8 cellular contexts compared by ENCODE assay signal in genomic region chr1:40668769-40669525, GRCh38. TPM values are rescaled to one million over a fixed set of nuclear protein-coding genes. Genes with fewer than 3 reads are reported as not detected.
DNase-seq lines count a peak whose midpoint lies in the region; ATAC-seq and TF ChIP-seq lines count a peak whose summit lies in the region.

No MANE protein-coding gene starts in this region.

- 15% methylated on average over 21 of the region's 21 CpGs for WGBS in hepatocyte (ENCODE audit: low lambda C conversion rate, missing lambda C conversion rate)

- intact Hi-C loops in gastrocnemius medialis (cut with DNase I; ENCODE audit: low total_unique reads), result loop anchor here (1.0 to 2.0 kb wide), 2 partner anchors 22 to 57 kb away; partner anchors contain the start of gene NFYC

- H3K27ac ChIP-seq in hepatocyte (no peak overlapping the region), gastrocnemius medialis (no peak overlapping the region)

- H3K27me3 ChIP-seq in hepatocyte, result peaks cover 9% of the 10 kb centered on the region
- H3K27me3 ChIP-seq in gastrocnemius medialis, result no peaks in the 10 kb centered on the region

- ATAC-seq in HG02642 (IDR thresholded peaks at IDR 0.05; ENCODE audit: poor library complexity, unreplicated experiment), result peak; percentile 67
- peak; percentile 64 to 74 for ATAC-seq in gastrocnemius medialis
- no peak for ATAC-seq in HG03025 (IDR thresholded peaks at IDR 0.05; ENCODE audit: low FRiP score, unreplicated experiment)

- H3K4me2 ChIP-seq in hepatocyte, result peak overlapping the region; percentile 71

- H3K4me3 ChIP-seq in astrocyte of the cerebellum (ENCODE audit: low read depth, low read length) (peak overlapping the region; percentile 10), hepatocyte (no peak overlapping the region), gastrocnemius medialis (peak overlapping the region; percentile 32 to 44 (median 36))

- H3K9me3 ChIP-seq in hepatocyte (ENCODE audit: low read depth) (no peaks in the 10 kb centered on the region), gastrocnemius medialis (no peaks in the 10 kb centered on the region)

- peak; percentile 22 for DNase-seq in GM04504 (ENCODE audit: low read depth)
- DNase-seq in NCI-H2029 (lab: John Stamatoyannopoulos, UW), result peak; percentile 100
- DNase-seq in T1000 (lab: John Stamatoyannopoulos, UW), result peak; percentile 77
- peak; percentile 47 for DNase-seq in astrocyte of the cerebellum (ENCODE audit: low read depth)
- peak; percentile 85 for DNase-seq in hepatocyte (ENCODE audit: low spot score)
- peak; percentile 30 to 63 for DNase-seq in gastrocnemius medialis

- no peaks in the 10 kb centered on the region for H3K9me2 ChIP-seq in hepatocyte (replicated peaks; ENCODE audit: insufficient read depth)

- H4K20me1 ChIP-seq in hepatocyte (ENCODE audit: insufficient read depth, poor library complexity, severe bottlenecking), result no peaks in the 10 kb centered on the region

- no peak overlapping the region for H2AFZ ChIP-seq in hepatocyte

- in situ Hi-C loops in astrocyte of the cerebellum (cut with HindIII; ENCODE audit: low sequenced_read_pairs) (no loop called here), gastrocnemius medialis (cut with MboI; ENCODE audit: low sequenced_read_pairs in 4 of 4) (no loop called here)

- TF ChIP-seq POLR2A in gastrocnemius medialis (IDR thresholded peaks at IDR 0.05), result no peak

- H3K4me1 ChIP-seq in hepatocyte (ENCODE audit: insufficient read depth) (peaks cover 5% of the 10 kb centered on the region), gastrocnemius medialis (peaks cover 4 to 6% of the 10 kb centered on the region in 2 donors)

- no peaks in the 10 kb centered on the region for H3K79me2 ChIP-seq in hepatocyte

- TF ChIP-seq CTCF in astrocyte of the cerebellum (IDR thresholded peaks at IDR 0.05; ENCODE audit: low read depth, low read length, missing control alignments) (peak; percentile 99), hepatocyte (IDR thresholded peaks at IDR 0.05; ENCODE audit: poor library complexity) (peak; percentile 81), gastrocnemius medialis (IDR thresholded peaks at IDR 0.05 in 4 of 5, conservative IDR thresholded peaks at IDR 0.05 in 1 of 5) (peak; percentile 78 to 97 (median 83))

- H3K36me3 ChIP-seq in hepatocyte (replicated peaks; ENCODE audit: insufficient read depth, low read depth), result no peaks in the 10 kb centered on the region
- H3K36me3 ChIP-seq in gastrocnemius medialis, result no peaks in the 10 kb centered on the region

RNA-seq across cellular contexts. Expression of gene RIMS3, which starts 3.5 kb away (rescaled TPM):
- 1.0 and 1.6 TPM in 2 replicates for total RNA-seq in hepatocyte
- 0.32 and 1.4 TPM in 2 replicates for polyA plus RNA-seq in hepatocyte
- under 1 TPM; 0.31 to 0.67 (median 0.44) TPM for total RNA-seq in gastrocnemius medialis

RNA-seq across cellular contexts. Expression of gene NFYC, which starts 22.6 kb away (rescaled TPM):
- total RNA-seq in hepatocyte, result 38.6 and 44.1 TPM in 2 replicates
- polyA plus RNA-seq in hepatocyte, result 52.5 and 54.8 TPM in 2 replicates
- 10 to 100 TPM; 45.3 to 58.6 (median 57.4) TPM for total RNA-seq in gastrocnemius medialis

Comparison
In these comparisons a context has a peak if more than half of its experiments do, and no peak if none do; other contexts are left out.
1. DNase-seq: peak in every context shown above with its lines; median percentile 100 in NCI-H2029; 85 in hepatocyte; 77 in T1000; 47 in astrocyte of the cerebellum; 46 in gastrocnemius medialis; 22 in GM04504.